Comparison of ENCODE assay signal across 16 cellular contexts in genomic region chr3:50373146-50373864, GRCh38. TPM values are rescaled to one million over a fixed set of nuclear protein-coding genes. Genes with fewer than 3 reads are reported as not detected.
A peak's percentile ranks its signal among the peaks of the same experiment; 100 is the strongest.
DNase-seq lines count a peak whose midpoint lies in the region; ATAC-seq and TF ChIP-seq lines count a peak whose summit lies in the region.
"Had no signal": no experiment of that assay in that cellular context is flagged by ENCODE, and none has a peak within 500 bp of the region (broad histone marks: within the 10 kb centered on the region; RNA-seq: fewer than 3 reads in every experiment).

No MANE protein-coding gene starts in this region.

- no peaks in the 10 kb centered on the region for H3K27me3 Mint-ChIP-seq in activated T-helper 17 cell treated with anti-CD3 and anti-CD28 coated beads, Interleukin-2, amount 50 U/mL, for 72 hours

- H3K9me3 ChIP-seq in KOPT-K1 (ENCODE audit: insufficient read depth, low read length, poor library complexity, severe bottlenecking), result no peaks in the 10 kb centered on the region
- H3K9me3 ChIP-seq: BE2C, SJCRH30 had no signal

- H3K4me1 Mint-ChIP-seq in activated T-helper 17 cell treated with anti-CD3 and anti-CD28 coated beads, Interleukin-2, amount 50 U/mL, for 72 hours, result peaks cover 5% of the 10 kb centered on the region
- peaks cover 30% of the 10 kb centered on the region for H3K4me1 Mint-ChIP-seq in stimulated activated effector memory CD8-positive, alpha-beta T cell treated with anti-CD3 and anti-CD28 coated beads, Interleukin-12 subunit alpha, Interleukin-12 subunit beta, amount 100 ng/mL, for 72 hours

- ATAC-seq in activated T-helper 17 cell treated with anti-CD3 and anti-CD28 coated beads, Interleukin-2, amount 50 U/mL, for 72 hours (replicated peaks), result no peak
- ATAC-seq in stimulated activated effector memory CD8-positive, alpha-beta T cell treated with anti-CD3 and anti-CD28 coated beads, Interleukin-12 subunit alpha, Interleukin-12 subunit beta, amount 100 ng/mL, for 72 hours, result no peak
- no peak for ATAC-seq in GM21619 (IDR thresholded peaks at IDR 0.05; ENCODE audit: unreplicated experiment)

- no peaks in the 10 kb centered on the region for H3K36me3 Mint-ChIP-seq in activated T-helper 17 cell treated with anti-CD3 and anti-CD28 coated beads, Interleukin-2, amount 50 U/mL, for 72 hours (ENCODE audit: low read depth)
- peaks cover 5% of the 10 kb centered on the region for H3K36me3 Mint-ChIP-seq in stimulated activated effector memory CD8-positive, alpha-beta T cell treated with anti-CD3 and anti-CD28 coated beads, Interleukin-12 subunit alpha, Interleukin-12 subunit beta, amount 100 ng/mL, for 72 hours
- H3K36me3 Mint-ChIP-seq: CD8-positive, alpha-beta T cell; IgD-negative memory B cell had no signal

- no peak for TF ChIP-seq POLR2A in erythroblast (IDR thresholded peaks at IDR 0.05; ENCODE audit: low read length)

- H3K27ac ChIP-seq in KOPT-K1 (ENCODE audit: low read depth, low read length, poor library complexity, severe bottlenecking), result peak overlapping the region; percentile 29
- H3K27ac ChIP-seq: RWPE1, SJCRH30 had no signal

- H3K9me3 Mint-ChIP-seq in activated T-helper 17 cell treated with anti-CD3 and anti-CD28 coated beads, Interleukin-2, amount 50 U/mL, for 72 hours, result no peaks in the 10 kb centered on the region
- no peaks in the 10 kb centered on the region for H3K9me3 Mint-ChIP-seq in stimulated activated effector memory CD8-positive, alpha-beta T cell treated with anti-CD3 and anti-CD28 coated beads, Interleukin-12 subunit alpha, Interleukin-12 subunit beta, amount 100 ng/mL, for 72 hours
- H3K9me3 Mint-ChIP-seq: CD8-positive, alpha-beta T cell; IgD-negative memory B cell had no signal

- no peaks in the 10 kb centered on the region for H3K36me3 ChIP-seq in KOPT-K1 (ENCODE audit: insufficient read depth, low read length)
- H3K36me3 ChIP-seq: SJCRH30 had no signal

- DNase-seq in iPS-NIHi11 (ENCODE audit: low spot score), result peak; percentile 61
- DNase-seq in stimulated activated effector memory CD8-positive, alpha-beta T cell treated with anti-CD3 and anti-CD28 coated beads, Interleukin-12 subunit alpha, Interleukin-12 subunit beta, amount 100 ng/mL, for 72 hours (ENCODE audit: low spot score in 2 of 2), result no peak
- DNase-seq in erythroblast (lab: John Stamatoyannopoulos, UW), result no peak
- DNase-seq in activated gamma-delta T cell (lab: John Stamatoyannopoulos, UW), result no peak
- DNase-seq: GOT3, MV-4-11, NCI-H1436 treated with DMSO at 0.1 percent for 48 hours, NCI-H2081, SJCRH30 had no signal

- peak overlapping the region; percentile 33 for H3K27ac Mint-ChIP-seq in activated T-helper 17 cell treated with anti-CD3 and anti-CD28 coated beads, Interleukin-2, amount 50 U/mL, for 72 hours
- H3K27ac Mint-ChIP-seq in stimulated activated effector memory CD8-positive, alpha-beta T cell treated with anti-CD3 and anti-CD28 coated beads, Interleukin-12 subunit alpha, Interleukin-12 subunit beta, amount 100 ng/mL, for 72 hours, result peak overlapping the region; percentile 79
- H3K27ac Mint-ChIP-seq: CD8-positive, alpha-beta T cell; IgD-negative memory B cell had no signal

- no peak overlapping the region for H3K4me3 Mint-ChIP-seq in activated T-helper 17 cell treated with anti-CD3 and anti-CD28 coated beads, Interleukin-2, amount 50 U/mL, for 72 hours
- H3K4me3 Mint-ChIP-seq in stimulated activated effector memory CD8-positive, alpha-beta T cell treated with anti-CD3 and anti-CD28 coated beads, Interleukin-12 subunit alpha, Interleukin-12 subunit beta, amount 100 ng/mL, for 72 hours, result no peak overlapping the region
- H3K4me3 Mint-ChIP-seq: CD8-positive, alpha-beta T cell; IgD-negative memory B cell had no signal

RNA-seq across cellular contexts. Expression of gene TMEM115, which starts 14.0 kb away (rescaled TPM):
- total RNA-seq in activated T-helper 17 cell treated with anti-CD3 and anti-CD28 coated beads, Interleukin-2, amount 50 U/mL, for 72 hours, result 10 to 100 TPM; 14.3 to 21.9 TPM

RNA-seq across cellular contexts. Expression of gene CYB561D2, which starts 22.6 kb away (rescaled TPM):
- 10 to 100 TPM; 35.6 to 40.8 TPM for total RNA-seq in activated T-helper 17 cell treated with anti-CD3 and anti-CD28 coated beads, Interleukin-2, amount 50 U/mL, for 72 hours

RNA-seq across cellular contexts. Expression of gene NPRL2, which starts 22.7 kb away (rescaled TPM):
- 10 to 100 TPM; 50.2 to 96.5 TPM for total RNA-seq in activated T-helper 17 cell treated with anti-CD3 and anti-CD28 coated beads, Interleukin-2, amount 50 U/mL, for 72 hours

RNA-seq across cellular contexts. Expression of gene ZMYND10, which starts 27.8 kb away (rescaled TPM):
- total RNA-seq in activated T-helper 17 cell treated with anti-CD3 and anti-CD28 coated beads, Interleukin-2, amount 50 U/mL, for 72 hours, result 10 to 100 TPM in 1 of 2 donors, 1 to 10 TPM in 1; 3.9 to 10.9 TPM

RNA-seq across cellular contexts. Expression of gene RASSF1, which starts 32.7 kb away (rescaled TPM):
- total RNA-seq in activated T-helper 17 cell treated with anti-CD3 and anti-CD28 coated beads, Interleukin-2, amount 50 U/mL, for 72 hours, result 100 to 1,000 TPM in 1 of 2 donors, 10 to 100 TPM in 1; 85.8 to 139 TPM
